Comparison of ENCODE assay signal across 20 cellular contexts in genomic region chr15:86830304-86830703, GRCh38.
DNase-seq lines count a peak whose midpoint lies in the region; ATAC-seq and TF ChIP-seq lines count a peak whose summit lies in the region.
"Had no signal": no experiment of that assay in that cellular context is flagged by ENCODE, and none has a peak within 500 bp of the region (broad histone marks: within the 10 kb centered on the region; RNA-seq: fewer than 3 reads in every experiment).

No MANE protein-coding gene starts in this region.

- POLR2A ChIA-PET in WTC11 (lab: Charles Lee), result no interaction called here

- CTCF ChIA-PET in mammary epithelial cell (lab: Charles Lee; ENCODE audit: low non-redundant PET), result no interaction called here
- CTCF ChIA-PET in WTC11 (lab: Charles Lee), result no interaction called here

- peak; percentile 74 for DNase-seq in mammary epithelial cell
- DNase-seq in breast epithelium (ENCODE audit: low spot score in 2 of 2), result no peak
- DNase-seq in RWPE2 (ENCODE audit: low spot score), result no peak
- peak; percentile 33 for DNase-seq in kidney tubule cell (ENCODE audit: low spot score)
- DNase-seq in WTC11 (ENCODE audit: low spot score), result no peak
- DNase-seq: Caco-2; CD4-positive, alpha-beta T cell; GDM1; GM23248; Kasumi-1; MM.1S; NCI-H1092 treated with DMSO at 0.1 percent for 48 hours; NCI-H146; NCI-H2029 treated with DMSO at 0.1 percent for 48 hours; PC-9 had no signal

- H3K4me1 ChIP-seq in mammary epithelial cell (ENCODE audit: insufficient read depth, low read length), result no peaks in the 10 kb centered on the region
- H3K4me1 ChIP-seq in breast epithelium, result no peaks in the 10 kb centered on the region
- no peaks in the 10 kb centered on the region for H3K4me1 ChIP-seq in RWPE2 (ENCODE audit: insufficient read depth, poor library complexity, severe bottlenecking)
- H3K4me1 ChIP-seq: A549, Caco-2, HAP-1, SJSA1 had no signal

- intact Hi-C loops in mammary epithelial cell (cut with micrococcal nuclease) (no loop called here), breast epithelium (cut with DNase I; ENCODE audit: low total_unique reads) (no loop called here)

- H3K4me2 ChIP-seq in mammary epithelial cell (ENCODE audit: insufficient read depth, low read depth, low read length), result no peak overlapping the region
- H3K4me2 ChIP-seq: A549, PC-9 had no signal

- H3K4me3 ChIP-seq in mammary epithelial cell (replicated peaks in 1 of 3; ENCODE audit: insufficient read depth in 1 of 3, low read depth in 2 of 3, low read length in 3 of 3) (no peak overlapping the region), breast epithelium (no peak overlapping the region), RWPE2 (ENCODE audit: severe bottlenecking) (no peak overlapping the region)
- H3K4me3 ChIP-seq: A549, GM23248, HAP-1, PC-9, SJSA1 had no signal

- no peak overlapping the region for H3K4me3 Mint-ChIP-seq in WTC11
- H3K4me3 Mint-ChIP-seq: CD4-positive, alpha-beta T cell had no signal

- H2AFZ ChIP-seq in mammary epithelial cell (ENCODE audit: low read depth, low read length), result no peak overlapping the region
- H2AFZ ChIP-seq: GM23248, PC-9 had no signal

- dilution Hi-C loops in mammary epithelial cell (cut with HindIII; ENCODE audit: low sequenced_read_pairs), result no loop called here

- ATAC-seq in RWPE2 (ENCODE audit: low read depth) (peak; percentile 73), HG02938 (IDR thresholded peaks at IDR 0.05; ENCODE audit: unreplicated experiment) (no peak), WTC11 (no peak), SK-N-SH treated with all-trans-retinoic acid at 6 μM for 48 hours (no peak)
- ATAC-seq: A549 had no signal

- no peaks in the 10 kb centered on the region for H3K27me3 ChIP-seq in mammary epithelial cell (ENCODE audit: insufficient read depth, low read length)
- no peaks in the 10 kb centered on the region for H3K27me3 ChIP-seq in breast epithelium
- no peaks in the 10 kb centered on the region for H3K27me3 ChIP-seq in RWPE2 (ENCODE audit: insufficient read depth, poor library complexity, severe bottlenecking)
- H3K27me3 ChIP-seq: SJSA1 had no signal

- H3K4me1 Mint-ChIP-seq in WTC11, result peaks cover 8% of the 10 kb centered on the region

- H3K27ac Mint-ChIP-seq in WTC11, result no peak overlapping the region
- H3K27ac Mint-ChIP-seq: CD4-positive, alpha-beta T cell had no signal

- BruUV-seq in mammary epithelial cell (replicated peaks; lab: Mats Ljungman, UMichigan), result no TSS peak

- H3K27me3 Mint-ChIP-seq in WTC11 (ENCODE audit: low read depth), result no peaks in the 10 kb centered on the region
- H3K27me3 Mint-ChIP-seq: CD4-positive, alpha-beta T cell had no signal

- no peaks in the 10 kb centered on the region for H3K9me3 ChIP-seq in mammary epithelial cell (replicated peaks; ENCODE audit: insufficient read depth, low read length)
- H3K9me3 ChIP-seq in breast epithelium, result no peaks in the 10 kb centered on the region
- no peaks in the 10 kb centered on the region for H3K9me3 ChIP-seq in RWPE2 (ENCODE audit: severe bottlenecking)
- H3K9me3 ChIP-seq: A549, Caco-2, SJSA1 had no signal

- no peaks in the 10 kb centered on the region for H3K79me2 ChIP-seq in mammary epithelial cell (ENCODE audit: insufficient read depth, low read length)

- H3K27ac ChIP-seq in mammary epithelial cell (ENCODE audit: insufficient read depth, low read depth, low read length) (no peak overlapping the region), breast epithelium (no peak overlapping the region), RWPE2 (ENCODE audit: poor library complexity, severe bottlenecking) (no peak overlapping the region)
- H3K27ac ChIP-seq: A549, GM23248, PC-9, SJSA1 had no signal

- H4K20me1 ChIP-seq in mammary epithelial cell (ENCODE audit: insufficient read depth, low read length), result no peaks in the 10 kb centered on the region

- H3K36me3 Mint-ChIP-seq in WTC11, result no peaks in the 10 kb centered on the region

- WGBS in mammary epithelial cell (ENCODE audit: low coverage, missing lambda C conversion rate), result 92% methylated on average over 1 of the region's 1 CpG

- H3K9me3 Mint-ChIP-seq in WTC11, result peaks cover 18% of the 10 kb centered on the region
- H3K9me3 Mint-ChIP-seq: CD4-positive, alpha-beta T cell had no signal

- H3K36me3 ChIP-seq in mammary epithelial cell (ENCODE audit: insufficient read depth, low read length), result no peaks in the 10 kb centered on the region
- H3K36me3 ChIP-seq in breast epithelium, result no peaks in the 10 kb centered on the region
- no peaks in the 10 kb centered on the region for H3K36me3 ChIP-seq in RWPE2 (ENCODE audit: low read depth)
- H3K36me3 ChIP-seq: HAP-1, SJSA1 had no signal

- no peak for TF ChIP-seq POLR2A in breast epithelium (IDR thresholded peaks at IDR 0.05)

- in situ Hi-C loops in mammary epithelial cell (cut with MboI; ENCODE audit: low sequenced_read_pairs in 2 of 2), result no loop called here

- TF ChIP-seq CTCF in mammary epithelial cell (conservative IDR thresholded peaks at IDR 0.05 in 1 of 2, IDR thresholded peaks at IDR 0.05 in 1 of 2; ENCODE audit: extremely low read depth in 1 of 2, insufficient read depth in 1 of 2, low read depth in 1 of 2, low read length in 2 of 2) (no peak), breast epithelium (IDR thresholded peaks at IDR 0.05) (no peak), RWPE2 (IDR thresholded peaks at IDR 0.05; ENCODE audit: poor library complexity, severe bottlenecking) (no peak), WTC11 (IDR thresholded peaks at IDR 0.05) (no peak)

- H3K9ac ChIP-seq in mammary epithelial cell (ENCODE audit: insufficient read depth, low read length), result no peak overlapping the region
- H3K9ac ChIP-seq: GM23248 had no signal

TF ChIP-seq in WTC11, 78 proteins besides CTCF, POLR2A, EP300 and RAD21:
- TF ChIP-seq SP1 (CRISPR knock-in tag; conservative IDR thresholded peaks at IDR 0.05), result no peak
- TF ChIP-seq USF2 (CRISPR knock-in tag; IDR thresholded peaks at IDR 0.05), result no peak

TF ChIP-seq in SK-N-SH treated with all-trans-retinoic acid at 6 μM for 48 hours, 23 proteins besides CTCF, POLR2A, EP300 and RAD21:
- TF ChIP-seq ZFP3 (CRISPR knock-in tag; IDR thresholded peaks at IDR 0.05) (no peak), POU6F1 (CRISPR knock-in tag; IDR thresholded peaks at IDR 0.05; ENCODE audit: borderline replicate concordance, low read depth) (no peak), TSHZ2 (CRISPR knock-in tag; IDR thresholded peaks at IDR 0.05) (no peak), CREB5 (CRISPR knock-in tag; IDR thresholded peaks at IDR 0.05; ENCODE audit: low read depth) (no peak), SNAI2 (CRISPR knock-in tag; IDR thresholded peaks at IDR 0.05) (no peak), ESRRG (CRISPR knock-in tag; IDR thresholded peaks at IDR 0.05) (no peak), GLIS3 (CRISPR knock-in tag; IDR thresholded peaks at IDR 0.05) (no peak), TCF4 (CRISPR knock-in tag; IDR thresholded peaks at IDR 0.05; ENCODE audit: borderline replicate concordance) (no peak), ARNTL (CRISPR knock-in tag; IDR thresholded peaks at IDR 0.05; ENCODE audit: borderline replicate concordance, low read depth) (no peak), OSR1 (CRISPR knock-in tag; IDR thresholded peaks at IDR 0.05) (no peak), CSDC2 (CRISPR knock-in tag; IDR thresholded peaks at IDR 0.05) (no peak), RARB (CRISPR knock-in tag; IDR thresholded peaks at IDR 0.05) (no peak)

Comparison
In these comparisons a context has a peak if more than half of its experiments do, and no peak if none do; other contexts are left out.
1. DNase-seq: peak in mammary epithelial cell (single experiment) and kidney tubule cell (single experiment); none in breast epithelium (0 of 2), RWPE2 (single experiment) and WTC11 (single experiment).